ENCODE assay signal across 21 cellular contexts in the genomic region with DNA sequence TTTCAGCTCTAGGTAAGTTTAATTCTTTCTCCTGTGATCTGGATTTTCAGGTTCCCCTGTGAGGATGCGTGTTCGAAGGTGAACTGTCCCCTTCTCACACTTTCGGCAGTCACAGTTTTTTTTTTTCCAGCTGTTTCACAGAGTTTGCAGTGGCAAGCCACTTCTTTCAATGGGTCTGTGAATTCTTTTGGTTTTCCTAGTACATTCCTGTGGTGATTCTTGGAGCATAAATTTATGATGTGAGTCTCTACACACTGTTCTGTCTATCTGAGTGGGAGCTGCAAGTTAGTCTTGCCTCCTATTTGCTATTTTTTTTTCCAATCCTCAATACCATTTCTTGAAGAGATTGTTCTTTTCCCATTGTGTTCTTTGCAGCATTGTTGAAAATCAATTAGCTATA.
"Had no signal": no experiment of that assay in that cellular context is flagged by ENCODE, and none has a peak within 500 bp of the region (broad histone marks: within the 10 kb centered on the region; RNA-seq: fewer than 3 reads in every experiment).

No MANE protein-coding gene starts in this region.

- H3K27ac ChIP-seq: esophagus squamous epithelium, parathyroid adenoma, skin epidermis, WERI-Rb-1 had no signal

- H3K4me1 Mint-ChIP-seq: activated CD8-positive, alpha-beta memory T cell treated with anti-CD3 and anti-CD28 coated beads, Interleukin-2, amount 10 ng/mL, durations not matched to agents 7 days and 5 days; T-helper 17 cell had no signal

- H3K9me3 Mint-ChIP-seq: type B pancreatic cell had no signal

- H2AFZ ChIP-seq: parathyroid adenoma had no signal

- H3K27ac Mint-ChIP-seq: activated CD8-positive, alpha-beta memory T cell treated with anti-CD3 and anti-CD28 coated beads, Interleukin-2, amount 10 ng/mL, durations not matched to agents 7 days and 5 days; activated naive CD4-positive, alpha-beta T cell treated with anti-CD3 and anti-CD28 coated beads for 36 hours; activated T-helper 2 cell treated with anti-CD3 and anti-CD28 coated beads, Interferon-gamma antibody, Interleukin-2, Interleukin-4, amounts not matched to agents 10 μg/mL and 5 μg/mL and 100 μg/mL, durations not matched to agents 14 hours and 24 hours and 36 hours; T-helper 17 cell; type B pancreatic cell had no signal

- DNase-seq: activated CD4-positive, alpha-beta T cell treated with anti-CD3 and anti-CD28 coated beads, Interleukin-2, amount 50 U/mL, for 48 hours; activated CD8-positive, alpha-beta memory T cell treated with anti-CD3 and anti-CD28 coated beads, Interleukin-2, amount 10 ng/mL, durations not matched to agents 7 days and 5 days; activated naive CD4-positive, alpha-beta T cell treated with anti-CD3 and anti-CD28 coated beads for 36 hours; activated T-cell treated with anti-CD3 and anti-CD28 coated beads, Interleukin-2, amount 50 U/mL, for 1 hour; body of pancreas; central memory CD4-positive, alpha-beta T cell; effector CD8-positive, alpha-beta T cell; esophagus squamous epithelium; foreskin fibroblast; glutamatergic neuron; hypothalamus; kidney glomerular epithelial cell; stimulated activated CD4-positive, alpha-beta T cell treated with anti-CD3 and anti-CD28 coated beads, Interleukin-15, amount 100 ng/mL, for 24 hours; stimulated activated CD4-positive, alpha-beta T cell treated with anti-CD3 and anti-CD28 coated beads, Interleukin-4, amount 100 ng/mL, for 1 hour; stimulated activated naive CD4-positive, alpha-beta T cell; T-helper 17 cell; WERI-Rb-1 had no signal

- H3K4me3 Mint-ChIP-seq: activated CD8-positive, alpha-beta memory T cell treated with anti-CD3 and anti-CD28 coated beads, Interleukin-2, amount 10 ng/mL, durations not matched to agents 7 days and 5 days; activated naive CD4-positive, alpha-beta T cell treated with anti-CD3 and anti-CD28 coated beads for 36 hours; T-helper 17 cell; type B pancreatic cell had no signal

- H3K9me3 ChIP-seq: body of pancreas had no signal

- H3K4me3 ChIP-seq: body of pancreas, esophagus squamous epithelium, skin epidermis had no signal

- H3K27me3 ChIP-seq: body of pancreas, esophagus squamous epithelium had no signal

- H3K27me3 Mint-ChIP-seq: activated CD8-positive, alpha-beta memory T cell treated with anti-CD3 and anti-CD28 coated beads, Interleukin-2, amount 10 ng/mL, durations not matched to agents 7 days and 5 days; T-helper 17 cell had no signal

- H3K4me1 ChIP-seq: body of pancreas, esophagus squamous epithelium, parathyroid adenoma had no signal

- ATAC-seq: activated CD8-positive, alpha-beta memory T cell treated with anti-CD3 and anti-CD28 coated beads, Interleukin-2, amount 10 ng/mL, durations not matched to agents 7 days and 5 days; body of pancreas; T-helper 17 cell had no signal

- H3K9ac ChIP-seq: parathyroid adenoma had no signal

- H3K36me3 ChIP-seq: esophagus squamous epithelium, WERI-Rb-1 had no signal

- H3K36me3 Mint-ChIP-seq: activated CD8-positive, alpha-beta memory T cell treated with anti-CD3 and anti-CD28 coated beads, Interleukin-2, amount 10 ng/mL, durations not matched to agents 7 days and 5 days; type B pancreatic cell had no signal
